Comparison of ENCODE assay signal across 1 cellular context in genomic region chr12:1093166-1093751, GRCh38.
TF ChIP-seq lines count a peak whose summit lies in the region.

No MANE protein-coding gene starts in this region.

TF ChIP-seq in HCT116, 20 proteins besides CTCF, POLR2A, EP300 and RAD21 (continued from another document):
- no peak for TF ChIP-seq SRF (IDR thresholded peaks at IDR 0.05; ENCODE audit: low read depth)
- no peak for TF ChIP-seq ZNF274 (IDR thresholded peaks at IDR 0.05; ENCODE audit: low read depth, low read length)
- TF ChIP-seq ZBTB33 (IDR thresholded peaks at IDR 0.05; ENCODE audit: extremely low read depth, insufficient replicate concordance, low read length): no peak
- TF ChIP-seq POLR2AphosphoS5 (IDR thresholded peaks at IDR 0.05; ENCODE audit: low read depth, low read length): no peak
- no peak for TF ChIP-seq CBX3 (IDR thresholded peaks at IDR 0.05; ENCODE audit: low read depth)
TF ChIP-seq in HCT116: peak in this region for 0.
